In genomic region chr13:111167290-111167689, GRCh38 we compare ENCODE assay signal across 23 cellular contexts. TPM values are rescaled to one million over a fixed set of nuclear protein-coding genes. Genes with fewer than 3 reads are reported as not detected.
DNase-seq lines count a peak whose midpoint lies in the region; ATAC-seq, FAIRE-seq and TF ChIP-seq lines count a peak whose summit lies in the region.
"Had no signal": no experiment of that assay in that cellular context is flagged by ENCODE, and none has a peak within 500 bp of the region (broad histone marks: within the 10 kb centered on the region; RNA-seq: fewer than 3 reads in every experiment).

No MANE protein-coding gene starts in this region.

- peaks cover 58 to 89% (median 81%) of the 10 kb centered on the region in 3 donors for H3K4me1 Mint-ChIP-seq in CD8-positive, alpha-beta memory T cell
- peaks cover 65% of the 10 kb centered on the region for H3K4me1 Mint-ChIP-seq in endothelial cell (ENCODE audit: unreplicated experiment)

- intact Hi-C loops in pancreas (cut with DNase I) = no loop called here

- no peak for DNase-seq in CD8-positive, alpha-beta memory T cell
- DNase-seq in OCI-M1 (lab: John Stamatoyannopoulos, UW) = peak; percentile 82
- DNase-seq in endothelial cell (ENCODE audit: low spot score) = no peak
- DNase-seq in pancreas = no peak
- no peak for DNase-seq in T1000 (lab: John Stamatoyannopoulos, UW)
- DNase-seq in NCI-H1092 (lab: John Stamatoyannopoulos, UW) = no peak
- no peak for DNase-seq in stimulated activated CD4-positive, alpha-beta T cell treated with anti-CD3 and anti-CD28 coated beads, Interleukin-15, amount 100 ng/mL, for 24 hours
- DNase-seq: activated CD4-positive, CD25-positive, alpha-beta regulatory T cell; amniotic stem cell; caudate nucleus; COR-L47; effector CD4-positive, alpha-beta T cell; H9; heart left ventricle; KG1; NCI-H1048; Right ventricle myocardium superior; T-helper 1 cell had no signal

- WGBS in pancreas, 2 donors = 39 to 40% methylated on average over 2 of the region's 2 CpGs

- peaks cover under 1% of the 10 kb centered on the region for H3K36me3 ChIP-seq in CD8-positive, alpha-beta memory T cell (ENCODE audit: insufficient read depth, low read length)
- H3K36me3 ChIP-seq in pancreas = no peaks in the 10 kb centered on the region

- no peaks in the 10 kb centered on the region for H3K27me3 ChIP-seq in CD8-positive, alpha-beta memory T cell (ENCODE audit: insufficient read depth, low read length, poor library complexity, severe bottlenecking)
- H3K27me3 ChIP-seq in pancreas = no peaks in the 10 kb centered on the region
- H3K27me3 ChIP-seq: heart left ventricle had no signal

- peak overlapping the region in 5 of 8 donors; percentile 27 to 88 (median 63) for H3K27ac Mint-ChIP-seq in CD8-positive, alpha-beta memory T cell
- peak overlapping the region; percentile 87 for H3K27ac Mint-ChIP-seq in endothelial cell (ENCODE audit: unreplicated experiment)

- peak overlapping the region in 1 of 7 donors; percentile 37 for H3K4me3 Mint-ChIP-seq in CD8-positive, alpha-beta memory T cell
- no peak overlapping the region for H3K4me3 Mint-ChIP-seq in endothelial cell (ENCODE audit: unreplicated experiment)
- H3K4me3 Mint-ChIP-seq: H9; neural crest cell; stimulated activated naive CD8-positive, alpha-beta T cell treated with anti-CD3 and anti-CD28 coated beads, Interleukin-15, Interleukin-2, amounts not matched to agents 100 ng/mL and 50 ng/mL, for 24 hours had no signal

- FAIRE-seq in pancreas (lab: Jason Lieb, UNC) = no peak
- FAIRE-seq: urothelium cell line had no signal

- no peaks in the 10 kb centered on the region for H3K27me3 Mint-ChIP-seq in CD8-positive, alpha-beta memory T cell
- H3K27me3 Mint-ChIP-seq in endothelial cell (ENCODE audit: unreplicated experiment) = no peaks in the 10 kb centered on the region
- H3K27me3 Mint-ChIP-seq: stimulated activated naive CD8-positive, alpha-beta T cell treated with anti-CD3 and anti-CD28 coated beads, Interleukin-15, Interleukin-2, amounts not matched to agents 100 ng/mL and 50 ng/mL, for 24 hours had no signal

- H3K9me3 ChIP-seq in CD8-positive, alpha-beta memory T cell (ENCODE audit: low read length) = no peaks in the 10 kb centered on the region
- no peaks in the 10 kb centered on the region for H3K9me3 ChIP-seq in pancreas
- H3K9me3 ChIP-seq: heart left ventricle had no signal

- H3K4me1 ChIP-seq in CD8-positive, alpha-beta memory T cell (ENCODE audit: insufficient read depth, low read length) = peaks cover 35% of the 10 kb centered on the region
- H3K4me1 ChIP-seq in pancreas = peaks cover 8 to 13% (median 12%) of the 10 kb centered on the region in 3 donors

- ATAC-seq in pancreas = peak in 3 of 4 donors; percentile 47 to 66 (median 65)
- no peak for ATAC-seq in HG03457 (IDR thresholded peaks at IDR 0.05; ENCODE audit: unreplicated experiment)

- CTCF ChIA-PET in CD8-positive, alpha-beta memory T cell (lab: Charles Lee) = interaction anchor here (1.1 to 1.3 kb wide), 2 partner anchors 9 to 13 kb away, joined by 4 to 5 read pairs; no protein-coding TSS in a partner anchor

- peaks cover 4 to 70% (median 12%) of the 10 kb centered on the region in 3 donors for H3K36me3 Mint-ChIP-seq in CD8-positive, alpha-beta memory T cell
- peaks cover 29% of the 10 kb centered on the region for H3K36me3 Mint-ChIP-seq in endothelial cell (ENCODE audit: low read depth, unreplicated experiment)

- H3K4me3 ChIP-seq in CD8-positive, alpha-beta memory T cell (ENCODE audit: low read length) = no peak overlapping the region
- H3K4me3 ChIP-seq in pancreas = no peak overlapping the region
- H3K4me3 ChIP-seq: heart left ventricle, lung had no signal

- TF ChIP-seq CTCF in endothelial cell (IDR thresholded peaks at IDR 0.05; ENCODE audit: unreplicated experiment) = no peak
- no peak for TF ChIP-seq CTCF in pancreas (IDR thresholded peaks at IDR 0.05)

- H3K27ac ChIP-seq in CD8-positive, alpha-beta memory T cell (ENCODE audit: low read depth, low read length) = no peak overlapping the region
- peak overlapping the region in 1 of 4 donors; percentile 5 for H3K27ac ChIP-seq in pancreas
- H3K27ac ChIP-seq: heart left ventricle had no signal

- POLR2A ChIA-PET in CD8-positive, alpha-beta memory T cell (lab: Charles Lee) = no interaction called here

- no peaks in the 10 kb centered on the region for H3K9me3 Mint-ChIP-seq in CD8-positive, alpha-beta memory T cell
- no peaks in the 10 kb centered on the region for H3K9me3 Mint-ChIP-seq in endothelial cell (ENCODE audit: unreplicated experiment)
- H3K9me3 Mint-ChIP-seq: H9; neural crest cell; stimulated activated naive CD8-positive, alpha-beta T cell treated with anti-CD3 and anti-CD28 coated beads, Interleukin-15, Interleukin-2, amounts not matched to agents 100 ng/mL and 50 ng/mL, for 24 hours had no signal

RNA-seq across cellular contexts. Expression of gene ARHGEF7, which starts 52.2 kb away (rescaled TPM):
- total RNA-seq in CD8-positive, alpha-beta memory T cell = 10 to 100 TPM; 45.9 to 46.2 TPM
- polyA plus RNA-seq in CD8-positive, alpha-beta memory T cell = 12.0 TPM
- total RNA-seq in endothelial cell (ENCODE audit: unreplicated experiment) (270 TPM), pancreas (10 to 100 TPM; 13.4 to 37.7 (median 20.3) TPM)
- 10 to 100 TPM; 23.3 to 30.0 TPM for polyA plus RNA-seq in pancreas
